ENCODE assay signal across 23 cellular contexts in genomic region chr7:498678-499641, GRCh38. TPM values are rescaled to one million over a fixed set of nuclear protein-coding genes. Genes with fewer than 3 reads are reported as not detected.
DNase-seq lines count a peak whose midpoint lies in the region; ATAC-seq, FAIRE-seq and TF ChIP-seq lines count a peak whose summit lies in the region.
"Had no signal": no experiment of that assay in that cellular context is flagged by ENCODE, and none has a peak within 500 bp of the region (broad histone marks: within the 10 kb centered on the region; RNA-seq: fewer than 3 reads in every experiment).

No MANE protein-coding gene starts in this region.

- TF ChIP-seq CTCF in psoas muscle (IDR thresholded peaks at IDR 0.05) (no peak), esophagus squamous epithelium (IDR thresholded peaks at IDR 0.05) (no peak)

- H3K4me3 ChIP-seq in psoas muscle: no peak overlapping the region
- no peak overlapping the region for H3K4me3 ChIP-seq in esophagus squamous epithelium

- no peak for TF ChIP-seq POLR2A in esophagus squamous epithelium (IDR thresholded peaks at IDR 0.05)

- peak; percentile 72 for FAIRE-seq in HTR-8/SVneo (lab: Jason Lieb, UNC)
- FAIRE-seq: TTC549 had no signal

- no peak overlapping the region for H3K27ac Mint-ChIP-seq in activated naive CD8-positive, alpha-beta T cell treated with anti-CD3 and anti-CD28 coated beads, Interleukin-2, amount 50 U/mL, for 24 hours
- H3K27ac Mint-ChIP-seq: activated CD8-positive, alpha-beta memory T cell treated with anti-CD3 and anti-CD28 coated beads, Interleukin-2, amount 10 ng/mL, durations not matched to agents 7 days and 5 days; activated naive CD8-positive, alpha-beta T cell treated with anti-CD3 and anti-CD28 coated beads for 36 hours; activated T-helper 17 cell treated with anti-CD3 and anti-CD28 coated beads, Interleukin-2, amount 50 U/mL, for 72 hours; T-cell had no signal

- H3K4me1 Mint-ChIP-seq in activated naive CD8-positive, alpha-beta T cell treated with anti-CD3 and anti-CD28 coated beads, Interleukin-2, amount 50 U/mL, for 24 hours: peaks cover 4% of the 10 kb centered on the region
- H3K4me1 Mint-ChIP-seq: activated T-helper 17 cell treated with anti-CD3 and anti-CD28 coated beads, Interleukin-2, amount 50 U/mL, for 72 hours had no signal

- no peak overlapping the region for H3K4me3 Mint-ChIP-seq in activated naive CD8-positive, alpha-beta T cell treated with anti-CD3 and anti-CD28 coated beads, Interleukin-2, amount 50 U/mL, for 24 hours
- H3K4me3 Mint-ChIP-seq: activated CD8-positive, alpha-beta memory T cell treated with anti-CD3 and anti-CD28 coated beads, Interleukin-2, amount 10 ng/mL, durations not matched to agents 7 days and 5 days; activated naive CD8-positive, alpha-beta T cell treated with anti-CD3 and anti-CD28 coated beads for 36 hours; activated T-helper 17 cell treated with anti-CD3 and anti-CD28 coated beads, Interleukin-2, amount 50 U/mL, for 72 hours; nephron; T-cell had no signal

- H3K9me3 ChIP-seq in psoas muscle: no peaks in the 10 kb centered on the region
- no peaks in the 10 kb centered on the region for H3K9me3 ChIP-seq in esophagus squamous epithelium

- WGBS in psoas muscle, 3 donors: 62 to 72% (median 63%) methylated on average over 11 of the region's 11 CpGs
- WGBS in esophagus squamous epithelium, 2 donors: 17 to 60% methylated on average over 1 to 5 of the region's 11 CpGs

- H3K36me3 Mint-ChIP-seq in activated naive CD8-positive, alpha-beta T cell treated with anti-CD3 and anti-CD28 coated beads, Interleukin-2, amount 50 U/mL, for 24 hours (ENCODE audit: low read depth): peaks cover 14% of the 10 kb centered on the region
- H3K36me3 Mint-ChIP-seq: activated CD8-positive, alpha-beta memory T cell treated with anti-CD3 and anti-CD28 coated beads, Interleukin-2, amount 10 ng/mL, durations not matched to agents 7 days and 5 days; T-cell had no signal

- intact Hi-C loops in psoas muscle (cut with DNase I) (no loop called here), esophagus squamous epithelium (cut with DNase I) (no loop called here)

- peaks cover 4 to 69% of the 10 kb centered on the region in 2 donors for H3K36me3 ChIP-seq in psoas muscle (ENCODE audit: insufficient read depth in 1 of 2, low read depth in 1 of 2)
- H3K36me3 ChIP-seq in esophagus squamous epithelium: peaks cover 0 to 44% (median 10%) of the 10 kb centered on the region in 3 donors

- H3K27me3 ChIP-seq in layer of hippocampus (ENCODE audit: control insufficient read depth, insufficient read depth, low read length) (no peaks in the 10 kb centered on the region), psoas muscle (ENCODE audit: insufficient read depth in 3 of 3, low read length in 2 of 3) (no peaks in the 10 kb centered on the region), esophagus squamous epithelium (no peaks in the 10 kb centered on the region)
- H3K27me3 ChIP-seq: brain microvascular endothelial cell, foreskin keratinocyte had no signal

- H3K27ac ChIP-seq in caudate nucleus (ENCODE audit: low read depth, low read length) (peak overlapping the region; percentile 95), layer of hippocampus (ENCODE audit: low read depth, low read length) (peak overlapping the region; percentile 97), psoas muscle (no peak overlapping the region), esophagus squamous epithelium (no peak overlapping the region)
- H3K27ac ChIP-seq: brain microvascular endothelial cell, C4-2B, foreskin keratinocyte had no signal

- peaks cover 5% of the 10 kb centered on the region for H3K4me1 ChIP-seq in psoas muscle
- H3K4me1 ChIP-seq in esophagus squamous epithelium: peaks cover 0 to 26% (median 6%) of the 10 kb centered on the region in 3 donors

- DNase-seq in HTR-8/SVneo (ENCODE audit: insufficient read length, low spot score): no peak
- DNase-seq in caudate nucleus (lab: John Stamatoyannopoulos, UW): no peak
- peak; percentile 21 to 36 for DNase-seq in psoas muscle
- DNase-seq in esophagus squamous epithelium (lab: John Stamatoyannopoulos, UW): no peak
- DNase-seq in activated naive CD8-positive, alpha-beta T cell treated with anti-CD3 and anti-CD28 coated beads, Interleukin-2, amount 50 U/mL, for 24 hours: no peak
- DNase-seq in LoVo (ENCODE audit: low spot score): no peak
- DNase-seq in activated gamma-delta T cell (lab: John Stamatoyannopoulos, UW): no peak
- DNase-seq: activated CD4-positive, alpha-beta T cell treated with anti-CD3 and anti-CD28 coated beads for 48 hours; activated CD8-positive, alpha-beta memory T cell treated with anti-CD3 and anti-CD28 coated beads, Interleukin-2, amount 10 ng/mL, durations not matched to agents 7 days and 5 days; activated naive CD8-positive, alpha-beta T cell treated with anti-CD3 and anti-CD28 coated beads for 36 hours; brain microvascular endothelial cell; foreskin keratinocyte; islet precursor cell; NCI-H2171 treated with DMSO at 0.1 percent for 48 hours; NCI-H748 treated with DMSO at 0.1 percent for 48 hours; OCI-M1; SIG-M5; T-cell had no signal

- no peaks in the 10 kb centered on the region for H3K9me3 Mint-ChIP-seq in activated naive CD8-positive, alpha-beta T cell treated with anti-CD3 and anti-CD28 coated beads, Interleukin-2, amount 50 U/mL, for 24 hours
- H3K9me3 Mint-ChIP-seq: activated naive CD8-positive, alpha-beta T cell treated with anti-CD3 and anti-CD28 coated beads for 36 hours; activated T-helper 17 cell treated with anti-CD3 and anti-CD28 coated beads, Interleukin-2, amount 50 U/mL, for 72 hours; nephron; T-cell had no signal

- no peaks in the 10 kb centered on the region for H3K27me3 Mint-ChIP-seq in activated naive CD8-positive, alpha-beta T cell treated with anti-CD3 and anti-CD28 coated beads, Interleukin-2, amount 50 U/mL, for 24 hours
- H3K27me3 Mint-ChIP-seq: activated CD8-positive, alpha-beta memory T cell treated with anti-CD3 and anti-CD28 coated beads, Interleukin-2, amount 10 ng/mL, durations not matched to agents 7 days and 5 days; activated naive CD8-positive, alpha-beta T cell treated with anti-CD3 and anti-CD28 coated beads for 36 hours; activated T-helper 17 cell treated with anti-CD3 and anti-CD28 coated beads, Interleukin-2, amount 50 U/mL, for 72 hours; T-cell had no signal

- ATAC-seq in psoas muscle: no peak
- no peak for ATAC-seq in activated naive CD8-positive, alpha-beta T cell treated with anti-CD3 and anti-CD28 coated beads, Interleukin-2, amount 50 U/mL, for 24 hours
- ATAC-seq: activated CD8-positive, alpha-beta memory T cell treated with anti-CD3 and anti-CD28 coated beads, Interleukin-2, amount 10 ng/mL, durations not matched to agents 7 days and 5 days; activated T-helper 17 cell treated with anti-CD3 and anti-CD28 coated beads, Interleukin-2, amount 50 U/mL, for 72 hours; foreskin keratinocyte; T-cell had no signal

RNA-seq across cellular contexts. Expression of gene PDGFA, which starts 20.7 kb away (rescaled TPM):
- total RNA-seq in psoas muscle: 10 to 100 TPM; 13.9 to 30.4 (median 19.2) TPM
- polyA plus RNA-seq in psoas muscle: 10 to 100 TPM in 2 of 3 donors, 1 to 10 TPM in 1; 9.1 to 24.4 (median 15.3) TPM
- total RNA-seq in esophagus squamous epithelium: 10 to 100 TPM in 2 of 4 donors, 1 to 10 TPM in 2; 5.1 to 13.5 (median 8.5) TPM

Comparison
In these comparisons a context has a peak if more than half of its experiments do, and no peak if none do; other contexts are left out.
1. DNase-seq: peak in psoas muscle (2 of 2); none in HTR-8/SVneo (single experiment), caudate nucleus (0 of 61), esophagus squamous epithelium (single experiment), activated naive CD8-positive, alpha-beta T cell treated with anti-CD3 and anti-CD28 coated beads, Interleukin-2, amount 50 U/mL, for 24 hours (single experiment), LoVo (single experiment) and activated gamma-delta T cell (single experiment).
2. H3K27ac ChIP-seq: peak in caudate nucleus (single experiment) and layer of hippocampus (single experiment); none in psoas muscle (single experiment) and esophagus squamous epithelium (0 of 4).